In genomic region chr13:32955881-32956594, GRCh38 we compare ENCODE assay signal across 24 cellular contexts.
"Had no signal": no experiment of that assay in that cellular context is flagged by ENCODE, and none has a peak within 500 bp of the region (broad histone marks: within the 10 kb centered on the region; RNA-seq: fewer than 3 reads in every experiment).

No MANE protein-coding gene starts in this region.

- H3K36me3 ChIP-seq: adrenal gland, breast epithelium, gastroesophageal sphincter, heart right ventricle, right atrium auricular region, suprapubic skin, transverse colon, vagina had no signal

- H3K4me3 Mint-ChIP-seq: activated CD4-positive, alpha-beta T cell treated with anti-CD3 and anti-CD28 coated beads, Interleukin-2, amount 10 ng/mL, durations not matched to agents 7 days and 5 days; activated naive CD4-positive, alpha-beta T cell treated with anti-CD3 and anti-CD28 coated beads, Interleukin-2, amount 50 U/mL, for 24 hours; activated T-cell treated with anti-CD3 and anti-CD28 coated beads, Interleukin-2, amount 50 U/mL, for 72 hours; stimulated activated naive CD8-positive, alpha-beta T cell treated with anti-CD3 and anti-CD28 coated beads, Interleukin-15, amount 100 ng/mL, for 72 hours had no signal

- ATAC-seq: activated CD4-positive, CD25-positive, alpha-beta regulatory T cell treated with anti-CD3 and anti-CD28 coated beads, Interleukin-2, amount 50 U/mL, for 24 hours; activated T-cell treated with anti-CD3 and anti-CD28 coated beads, Interleukin-2, amount 50 U/mL, for 72 hours; gastroesophageal sphincter; heart right ventricle; left cardiac atrium; stimulated activated naive CD8-positive, alpha-beta T cell treated with anti-CD3 and anti-CD28 coated beads, Interleukin-15, amount 100 ng/mL, for 72 hours had no signal

- H3K4me3 ChIP-seq: adrenal gland, breast epithelium, coronary artery, gastroesophageal sphincter, heart right ventricle, right atrium auricular region, suprapubic skin, transverse colon, vagina had no signal

- H3K27me3 Mint-ChIP-seq: activated naive CD4-positive, alpha-beta T cell treated with anti-CD3 and anti-CD28 coated beads, Interleukin-2, amount 50 U/mL, for 24 hours had no signal

- H3K4me1 ChIP-seq: adrenal gland, breast epithelium, gastroesophageal sphincter, heart right ventricle, right atrium auricular region, suprapubic skin, transverse colon, vagina had no signal

- H3K9me3 Mint-ChIP-seq: activated CD4-positive, alpha-beta T cell treated with anti-CD3 and anti-CD28 coated beads, Interleukin-2, amount 10 ng/mL, durations not matched to agents 7 days and 5 days; activated naive CD4-positive, alpha-beta T cell treated with anti-CD3 and anti-CD28 coated beads, Interleukin-2, amount 50 U/mL, for 24 hours; activated T-cell treated with anti-CD3 and anti-CD28 coated beads, Interleukin-2, amount 50 U/mL, for 72 hours had no signal

- H3K27ac Mint-ChIP-seq: activated CD4-positive, alpha-beta T cell treated with anti-CD3 and anti-CD28 coated beads, Interleukin-2, amount 10 ng/mL, durations not matched to agents 7 days and 5 days; activated naive CD4-positive, alpha-beta T cell treated with anti-CD3 and anti-CD28 coated beads, Interleukin-2, amount 50 U/mL, for 24 hours; activated T-cell treated with anti-CD3 and anti-CD28 coated beads, Interleukin-2, amount 50 U/mL, for 72 hours; progenitor cell of endocrine pancreas; stimulated activated naive CD8-positive, alpha-beta T cell treated with anti-CD3 and anti-CD28 coated beads, Interleukin-15, amount 100 ng/mL, for 72 hours had no signal

- H3K27ac ChIP-seq: adrenal gland, breast epithelium, coronary artery, gastroesophageal sphincter, heart right ventricle, right atrium auricular region, suprapubic skin, transverse colon, vagina had no signal

- H3K4me1 Mint-ChIP-seq: activated CD4-positive, alpha-beta T cell treated with anti-CD3 and anti-CD28 coated beads, Interleukin-2, amount 10 ng/mL, durations not matched to agents 7 days and 5 days; stimulated activated naive CD8-positive, alpha-beta T cell treated with anti-CD3 and anti-CD28 coated beads, Interleukin-15, amount 100 ng/mL, for 72 hours had no signal

- H3K9me3 ChIP-seq: adrenal gland, breast epithelium, gastroesophageal sphincter, heart right ventricle, right atrium auricular region, suprapubic skin, transverse colon, vagina had no signal

- DNase-seq: activated CD4-positive, alpha-beta T cell treated with anti-CD3 and anti-CD28 coated beads, Interleukin-2, amount 10 ng/mL, durations not matched to agents 7 days and 5 days; activated CD8-positive, alpha-beta memory T cell treated with anti-CD3 and anti-CD28 coated beads, Interleukin-2, amount 50 U/mL, for 4 hours; activated effector memory CD4-positive, alpha-beta T cell treated with anti-CD3 and anti-CD28 coated beads, Interleukin-2, amount 50 U/mL, for 16 hours; activated T-cell treated with anti-CD3 and anti-CD28 coated beads, Interleukin-2, amount 50 U/mL, for 72 hours; adrenal gland; heart right ventricle; left cardiac atrium; midbrain; small intestine; stimulated activated CD4-positive, alpha-beta T cell treated with anti-CD3 and anti-CD28 coated beads, Interleukin-15, amount 100 ng/mL, for 24 hours; stimulated activated CD4-positive, alpha-beta T cell treated with anti-CD3 and anti-CD28 coated beads, Interleukin-2, amount 100 ng/mL, for 48 hours; stimulated activated naive CD8-positive, alpha-beta T cell treated with anti-CD3 and anti-CD28 coated beads, Interleukin-15, amount 100 ng/mL, for 72 hours; T-helper 1 cell; transverse colon had no signal

- H3K36me3 Mint-ChIP-seq: activated naive CD4-positive, alpha-beta T cell treated with anti-CD3 and anti-CD28 coated beads, Interleukin-2, amount 50 U/mL, for 24 hours had no signal

- H3K27me3 ChIP-seq: adrenal gland, breast epithelium, gastroesophageal sphincter, heart right ventricle, right atrium auricular region, transverse colon, vagina had no signal

- FAIRE-seq: astrocyte, small intestine had no signal
